Comparison of ENCODE assay signal across 1 cellular context in the genomic region with DNA sequence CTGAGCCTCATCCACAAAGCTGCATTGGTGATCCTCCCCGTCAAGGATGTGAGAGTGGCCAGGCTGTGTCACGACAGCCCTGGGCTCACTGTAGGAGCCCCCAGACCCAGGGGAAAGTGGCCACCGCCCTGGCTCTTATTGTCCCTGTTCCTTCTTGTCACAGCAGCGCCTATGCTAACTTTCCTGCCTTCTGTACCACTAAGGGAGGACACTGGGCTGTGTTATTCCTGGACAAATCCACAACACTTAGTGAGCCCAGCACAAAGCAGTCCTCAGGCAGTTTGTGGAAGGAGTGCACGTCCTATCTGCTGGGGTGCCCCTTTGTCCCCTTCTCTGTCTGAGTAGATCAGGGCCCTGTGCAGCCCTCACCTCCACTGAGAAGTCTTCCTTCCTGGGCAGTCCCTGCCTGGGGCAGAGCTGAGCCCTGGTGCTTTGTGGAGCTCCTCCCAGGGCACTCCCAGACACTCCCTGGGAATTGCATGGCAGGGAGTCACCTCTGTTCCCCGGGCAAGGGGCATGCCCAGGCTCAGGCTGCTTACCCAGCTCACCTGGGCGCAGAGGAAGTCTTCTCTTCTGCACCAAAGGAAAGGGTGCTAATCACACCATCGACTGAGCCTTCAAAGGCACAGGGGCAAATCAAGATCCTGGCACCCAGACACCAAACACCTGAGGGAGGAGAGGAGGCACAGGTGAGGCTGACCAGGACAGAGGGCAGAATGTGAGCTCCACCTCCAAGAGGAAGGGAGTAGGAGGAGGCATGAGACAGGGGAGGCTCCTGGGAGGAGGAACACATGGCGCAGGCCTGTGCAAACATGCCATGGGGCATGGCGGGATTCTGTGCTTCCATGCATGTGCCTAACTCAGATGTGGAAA.
TF ChIP-seq lines count a peak whose summit lies in the region.

No MANE protein-coding gene starts in this region.

TF ChIP-seq in IMR-90, 13 proteins besides CTCF, POLR2A, EP300 and RAD21:
- TF ChIP-seq MXI1 (IDR thresholded peaks at IDR 0.05; ENCODE audit: borderline replicate concordance, low read depth, low read length) (no peak), CEBPB (IDR thresholded peaks at IDR 0.05; ENCODE audit: low read depth, low read length) (no peak), FOS (IDR thresholded peaks at IDR 0.05; ENCODE audit: low read depth, low read length) (no peak), MAZ (IDR thresholded peaks at IDR 0.05; ENCODE audit: borderline replicate concordance, low read depth, low read length) (no peak), CHD1 (IDR thresholded peaks at IDR 0.05; ENCODE audit: low read depth, low read length) (no peak), SMC3 (IDR thresholded peaks at IDR 0.05; ENCODE audit: low read depth, low read length) (no peak), MAFK (IDR thresholded peaks at IDR 0.05; ENCODE audit: low read depth, low read length) (no peak), BHLHE40 (IDR thresholded peaks at IDR 0.05; ENCODE audit: low read depth, low read length) (no peak), RCOR1 (IDR thresholded peaks at IDR 0.05; ENCODE audit: insufficient replicate concordance, low read length) (no peak), RFX5 (IDR thresholded peaks at IDR 0.05; ENCODE audit: low read depth, low read length) (no peak), NFE2L2 (IDR thresholded peaks at IDR 0.05; ENCODE audit: low read depth, low read length) (no peak)
- TF ChIP-seq, protein P1, sequence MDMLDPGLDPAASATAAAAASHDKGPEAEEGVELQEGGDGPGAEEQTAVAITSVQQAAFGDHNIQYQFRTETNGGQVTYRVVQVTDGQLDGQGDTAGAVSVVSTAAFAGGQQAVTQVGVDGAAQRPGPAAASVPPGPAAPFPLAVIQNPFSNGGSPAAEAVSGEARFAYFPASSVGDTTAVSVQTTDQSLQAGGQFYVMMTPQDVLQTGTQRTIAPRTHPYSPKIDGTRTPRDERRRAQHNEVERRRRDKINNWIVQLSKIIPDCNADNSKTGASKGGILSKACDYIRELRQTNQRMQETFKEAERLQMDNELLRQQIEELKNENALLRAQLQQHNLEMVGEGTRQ (IDR thresholded peaks at IDR 0.05; ENCODE audit: low read depth, low read length): no peak
- TF ChIP-seq, protein P2, sequence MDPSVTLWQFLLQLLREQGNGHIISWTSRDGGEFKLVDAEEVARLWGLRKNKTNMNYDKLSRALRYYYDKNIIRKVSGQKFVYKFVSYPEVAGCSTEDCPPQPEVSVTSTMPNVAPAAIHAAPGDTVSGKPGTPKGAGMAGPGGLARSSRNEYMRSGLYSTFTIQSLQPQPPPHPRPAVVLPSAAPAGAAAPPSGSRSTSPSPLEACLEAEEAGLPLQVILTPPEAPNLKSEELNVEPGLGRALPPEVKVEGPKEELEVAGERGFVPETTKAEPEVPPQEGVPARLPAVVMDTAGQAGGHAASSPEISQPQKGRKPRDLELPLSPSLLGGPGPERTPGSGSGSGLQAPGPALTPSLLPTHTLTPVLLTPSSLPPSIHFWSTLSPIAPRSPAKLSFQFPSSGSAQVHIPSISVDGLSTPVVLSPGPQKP (IDR thresholded peaks at IDR 0.05; ENCODE audit: borderline replicate concordance, low read depth, low read length): no peak
TF ChIP-seq in IMR-90: peak in this region for 0.
